2 cellular contexts compared by ENCODE assay signal in genomic region chr6:109611502-109611901, GRCh38.
TF ChIP-seq lines count a peak whose summit lies in the region.

No MANE protein-coding gene starts in this region.

TF ChIP-seq in K562, 482 proteins besides CTCF, POLR2A, EP300 and RAD21:
- TF ChIP-seq RBM25 (IDR thresholded peaks at IDR 0.05; ENCODE audit: low read depth, low read length, severe bottlenecking) (peak; percentile 29), ZNF699 (CRISPR knock-in tag; IDR thresholded peaks at IDR 0.05; ENCODE audit: insufficient replicate concordance) (no peak)
TF ChIP-seq in K562: peak in this region for 1.

TF ChIP-seq in H1, 55 proteins besides CTCF, POLR2A, EP300 and RAD21:
- TF ChIP-seq KDM1A (IDR thresholded peaks at IDR 0.05; ENCODE audit: borderline replicate concordance, low read length) (peak; percentile 71; the same call in 1 of the 2 replicates), RBBP5 (IDR thresholded peaks at IDR 0.05; ENCODE audit: borderline replicate concordance, low read depth, low read length) (no peak)
